Comparison of ENCODE assay signal across 8 cellular contexts in genomic region chr1:31297273-31298247, GRCh38. TPM values are rescaled to one million over a fixed set of nuclear protein-coding genes. Genes with fewer than 3 reads are reported as not detected.
DNase-seq lines count a peak whose midpoint lies in the region; TF ChIP-seq lines count a peak whose summit lies in the region.

No MANE protein-coding gene starts in this region.

- H4K20me1 ChIP-seq in KMS-11 (ENCODE audit: insufficient read depth): no peaks in the 10 kb centered on the region

- in situ Hi-C loops in G401 (cut with HindIII; ENCODE audit: low sequenced_read_pairs): no loop called here

- H3K36me3 ChIP-seq in KMS-11 (ENCODE audit: insufficient read depth): no peaks in the 10 kb centered on the region

- peaks cover 12% of the 10 kb centered on the region for H3K4me1 ChIP-seq in KMS-11 (ENCODE audit: low read depth, poor library complexity, severe bottlenecking)

- no peaks in the 10 kb centered on the region for H3K27me3 ChIP-seq in KMS-11 (ENCODE audit: insufficient read depth, low read depth)

- H2AFZ ChIP-seq in KMS-11 (ENCODE audit: low read depth): peak overlapping the region; percentile 78

- WGBS in lower leg skin, 2 donors: 2 to 4% methylated on average over 23 of the region's 23 CpGs

- no peak for TF ChIP-seq POLR2A in lower leg skin (IDR thresholded peaks at IDR 0.05)

- peak; percentile 11 for DNase-seq in NCI-H1105 treated with DMSO at 0.1 percent for 48 hours (lab: John Stamatoyannopoulos, UW)
- no peak for DNase-seq in NCI-H1105 (lab: John Stamatoyannopoulos, UW)
- peak; percentile 24 to 28 for DNase-seq in cardiac fibroblast (ENCODE audit: low read depth in 2 of 2)
- no peak for DNase-seq in lower leg skin (ENCODE audit: low spot score in 2 of 2)
- DNase-seq in G401 (ENCODE audit: low spot score): no peak
- DNase-seq in NCI-H524 (lab: John Stamatoyannopoulos, UW): no peak
- DNase-seq in MV-4-11 (lab: John Stamatoyannopoulos, UW): no peak

- H3K27ac ChIP-seq in KMS-11: 0 out of 2 replicates have a peak overlapping the region, but pooled peaks have one; percentile 6

- H3K79me2 ChIP-seq in KMS-11 (ENCODE audit: insufficient read depth, low read depth): peaks cover 61% of the 10 kb centered on the region

- intact Hi-C loops in lower leg skin (cut with DNase I; ENCODE audit: low total_unique reads): no loop called here

- H3K9ac ChIP-seq in KMS-11: peak overlapping the region; percentile 87

- peak overlapping the region; percentile 22 for H3K4me3 ChIP-seq in KMS-11 (IDR thresholded peaks at IDR 0.05; ENCODE audit: insufficient read depth, low read depth, low read length)
- peak overlapping the region; percentile 85 to 99 for H3K4me3 ChIP-seq in cardiac fibroblast (replicated peaks in 1 of 2; ENCODE audit: low read depth in 2 of 2, low read length in 2 of 2)
- H3K4me3 ChIP-seq in lower leg skin (ENCODE audit: low read depth, poor library complexity, severe bottlenecking): peak overlapping the region; percentile 91

- peak overlapping the region; percentile 65 for H3K4me2 ChIP-seq in KMS-11

- TF ChIP-seq CTCF in KMS-11 (conservative IDR thresholded peaks at IDR 0.05; ENCODE audit: low read depth, low read length) (no peak), cardiac fibroblast (IDR thresholded peaks at IDR 0.05; ENCODE audit: low read depth, low read length) (no peak), lower leg skin (IDR thresholded peaks at IDR 0.05) (no peak)

RNA-seq across cellular contexts. Expression of gene ZCCHC17, which starts 0.7 kb away (rescaled TPM):
- total RNA-seq in lower leg skin: 10 to 100 TPM; 14.9 to 23.2 (median 17.6) TPM
- total RNA-seq in G401 (2014; rRNA removed; shearing (Covaris generic)): 70.6 and 83.8 TPM in 2 replicates

RNA-seq across cellular contexts. Expression of gene SNRNP40, which starts 1.0 kb away (rescaled TPM):
- total RNA-seq in lower leg skin: 10 to 100 TPM; 24.4 to 57.7 (median 37.0) TPM
- 269 and 326 TPM in 2 replicates for total RNA-seq in G401 (2014; rRNA removed; shearing (Covaris generic))

RNA-seq across cellular contexts. Expression of gene NKAIN1, which starts 57.9 kb away (rescaled TPM):
- total RNA-seq in lower leg skin: 1 to 10 TPM in 2 of 4 donors, under 1 TPM in 2; 0.46 to 1.4 (median 0.91) TPM
- 3.6 and 9.2 TPM in 2 replicates for total RNA-seq in G401 (2014; rRNA removed; shearing (Covaris generic))

Comparison
In these comparisons a context has a peak if more than half of its experiments do, and no peak if none do; other contexts are left out.
1. DNase-seq: peak in NCI-H1105 treated with DMSO at 0.1 percent for 48 hours (single experiment) and cardiac fibroblast (2 of 2); none in NCI-H1105 (single experiment), lower leg skin (0 of 2), G401 (single experiment), NCI-H524 (0 of 2) and MV-4-11 (single experiment).
2. H3K4me3 ChIP-seq: peak in every context shown above with its lines; median percentile 92 in cardiac fibroblast; 91 in lower leg skin; 22 in KMS-11.